Comparison of ENCODE assay signal across 1 cellular context in the genomic region with DNA sequence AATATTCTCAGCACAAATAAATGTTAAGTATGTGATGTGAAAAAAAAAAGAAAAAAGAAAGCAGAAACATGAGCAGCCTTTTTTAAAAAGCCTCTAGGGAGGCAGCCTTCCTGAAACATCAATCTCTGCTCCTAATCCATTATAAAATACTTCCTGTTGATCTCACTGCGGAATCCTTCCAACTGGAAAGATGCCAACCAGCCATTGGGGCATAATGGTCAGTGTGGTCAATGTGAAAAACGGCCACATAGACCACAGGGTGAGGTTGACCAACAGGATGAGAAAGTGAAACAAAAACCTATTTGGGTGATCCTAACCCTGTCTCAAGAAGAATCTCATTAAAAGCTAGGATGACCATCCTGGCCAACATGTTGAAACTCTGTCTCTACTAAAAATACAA.
TF ChIP-seq lines count a peak whose summit lies in the region.

No MANE protein-coding gene starts in this region.

TF ChIP-seq in SK-N-SH, 30 proteins besides CTCF, POLR2A, EP300 and RAD21 (continued from another document):
- TF ChIP-seq, protein P1, sequence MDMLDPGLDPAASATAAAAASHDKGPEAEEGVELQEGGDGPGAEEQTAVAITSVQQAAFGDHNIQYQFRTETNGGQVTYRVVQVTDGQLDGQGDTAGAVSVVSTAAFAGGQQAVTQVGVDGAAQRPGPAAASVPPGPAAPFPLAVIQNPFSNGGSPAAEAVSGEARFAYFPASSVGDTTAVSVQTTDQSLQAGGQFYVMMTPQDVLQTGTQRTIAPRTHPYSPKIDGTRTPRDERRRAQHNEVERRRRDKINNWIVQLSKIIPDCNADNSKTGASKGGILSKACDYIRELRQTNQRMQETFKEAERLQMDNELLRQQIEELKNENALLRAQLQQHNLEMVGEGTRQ (IDR thresholded peaks at IDR 0.05; ENCODE audit: borderline replicate concordance, low read depth, low read length): no peak
- TF ChIP-seq TAF1 (IDR thresholded peaks at IDR 0.05; ENCODE audit: borderline replicate concordance, low read depth, low read length) (no peak), MEF2A (IDR thresholded peaks at IDR 0.05; ENCODE audit: borderline replicate concordance, low read depth) (no peak), EZH2phosphoT487 (IDR thresholded peaks at IDR 0.05; ENCODE audit: borderline replicate concordance, low read depth) (no peak), YY1 (IDR thresholded peaks at IDR 0.05; ENCODE audit: low read depth) (no peak), MXI1 (IDR thresholded peaks at IDR 0.05; ENCODE audit: low read depth, low read length) (no peak), FOSL2 (IDR thresholded peaks at IDR 0.05; ENCODE audit: borderline replicate concordance, low read depth) (no peak)
- TF ChIP-seq, protein P2, sequence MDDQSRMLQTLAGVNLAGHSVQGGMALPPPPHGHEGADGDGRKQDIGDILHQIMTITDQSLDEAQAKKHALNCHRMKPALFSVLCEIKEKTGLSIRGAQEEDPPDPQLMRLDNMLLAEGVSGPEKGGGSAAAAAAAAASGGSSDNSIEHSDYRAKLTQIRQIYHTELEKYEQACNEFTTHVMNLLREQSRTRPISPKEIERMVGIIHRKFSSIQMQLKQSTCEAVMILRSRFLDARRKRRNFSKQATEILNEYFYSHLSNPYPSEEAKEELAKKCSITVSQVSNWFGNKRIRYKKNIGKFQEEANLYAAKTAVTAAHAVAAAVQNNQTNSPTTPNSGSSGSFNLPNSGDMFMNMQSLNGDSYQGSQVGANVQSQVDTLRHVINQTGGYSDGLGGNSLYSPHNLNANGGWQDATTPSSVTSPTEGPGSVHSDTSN (IDR thresholded peaks at IDR 0.05): peak; percentile 52; the same call in 1 of the 2 replicates
